17 cellular contexts compared by ENCODE assay signal in genomic region chr5:144427871-144428270, GRCh38.
DNase-seq lines count a peak whose midpoint lies in the region; ATAC-seq and TF ChIP-seq lines count a peak whose summit lies in the region.
"Had no signal": no experiment of that assay in that cellular context is flagged by ENCODE, and none has a peak within 500 bp of the region (broad histone marks: within the 10 kb centered on the region; RNA-seq: fewer than 3 reads in every experiment).

No MANE protein-coding gene starts in this region.

- no peak for TF ChIP-seq EP300 in upper lobe of left lung (IDR thresholded peaks at IDR 0.05)

- H3K27me3 ChIP-seq in upper lobe of left lung = no peaks in the 10 kb centered on the region

- peak; percentile 61 for DNase-seq in EL
- DNase-seq in astrocyte of the spinal cord (ENCODE audit: low read depth, low spot score) = peak; percentile 14
- DNase-seq in kidney glomerular epithelial cell (lab: John Stamatoyannopoulos, UW) = peak; percentile 27
- peak; percentile 21 for DNase-seq in renal cortical epithelial cell (ENCODE audit: low read depth)
- no peak for DNase-seq in NCI-H2107 treated with DMSO at 0.1 percent for 48 hours (lab: John Stamatoyannopoulos, UW; ENCODE audit: unreplicated experiment)
- DNase-seq in foreskin fibroblast = no peak
- no peak for DNase-seq in upper lobe of left lung
- no peak for DNase-seq in DMS79 treated with DMSO at 0.1 percent for 48 hours (lab: John Stamatoyannopoulos, UW)
- DNase-seq: C1 segment of cervical spinal cord; CD8-positive, alpha-beta T cell; COR-L47; DMS153; DND-41; GOT3; H9 had no signal

- H3K9me3 ChIP-seq in upper lobe of left lung = no peaks in the 10 kb centered on the region

- H3K4me3 ChIP-seq in astrocyte of the spinal cord (ENCODE audit: low read depth, low read length) (no peak overlapping the region), foreskin fibroblast (ENCODE audit: low read depth in 1 of 2, low read length in 2 of 2) (no peak overlapping the region), upper lobe of left lung (no peak overlapping the region)
- H3K4me3 ChIP-seq: K562 had no signal

- in situ Hi-C loops in astrocyte of the spinal cord (cut with HindIII; ENCODE audit: low sequenced_read_pairs) = no loop called here

- H3K27ac ChIP-seq in upper lobe of left lung = no peak overlapping the region
- H3K27ac ChIP-seq: HL-60 had no signal

- TF ChIP-seq CTCF in astrocyte of the spinal cord (IDR thresholded peaks at IDR 0.05; ENCODE audit: low read depth, low read length) (no peak), foreskin fibroblast (IDR thresholded peaks at IDR 0.05; ENCODE audit: low read depth, low read length) (no peak), upper lobe of left lung (IDR thresholded peaks at IDR 0.05) (no peak)

- no peak for ATAC-seq in upper lobe of left lung (ENCODE audit: low FRiP score in 2 of 2)
- ATAC-seq: CD8-positive, alpha-beta T cell; K562 had no signal

- 76 to 84% methylated on average over 1 of the region's 1 CpG for WGBS in upper lobe of left lung, 2 donors

- H3K4me1 ChIP-seq in upper lobe of left lung = no peaks in the 10 kb centered on the region

- TF ChIP-seq POLR2A in upper lobe of left lung (IDR thresholded peaks at IDR 0.05) = no peak

- H3K36me3 ChIP-seq in upper lobe of left lung = no peaks in the 10 kb centered on the region

Comparison
In these comparisons a context has a peak if more than half of its experiments do, and no peak if none do; other contexts are left out.
1. DNase-seq: peak in EL (single experiment), astrocyte of the spinal cord (single experiment), kidney glomerular epithelial cell (single experiment) and renal cortical epithelial cell (single experiment); none in NCI-H2107 treated with DMSO at 0.1 percent for 48 hours (single experiment), foreskin fibroblast (0 of 2), upper lobe of left lung (0 of 2) and DMS79 treated with DMSO at 0.1 percent for 48 hours (single experiment).